ENCODE assay signal across 29 cellular contexts in the genomic region with DNA sequence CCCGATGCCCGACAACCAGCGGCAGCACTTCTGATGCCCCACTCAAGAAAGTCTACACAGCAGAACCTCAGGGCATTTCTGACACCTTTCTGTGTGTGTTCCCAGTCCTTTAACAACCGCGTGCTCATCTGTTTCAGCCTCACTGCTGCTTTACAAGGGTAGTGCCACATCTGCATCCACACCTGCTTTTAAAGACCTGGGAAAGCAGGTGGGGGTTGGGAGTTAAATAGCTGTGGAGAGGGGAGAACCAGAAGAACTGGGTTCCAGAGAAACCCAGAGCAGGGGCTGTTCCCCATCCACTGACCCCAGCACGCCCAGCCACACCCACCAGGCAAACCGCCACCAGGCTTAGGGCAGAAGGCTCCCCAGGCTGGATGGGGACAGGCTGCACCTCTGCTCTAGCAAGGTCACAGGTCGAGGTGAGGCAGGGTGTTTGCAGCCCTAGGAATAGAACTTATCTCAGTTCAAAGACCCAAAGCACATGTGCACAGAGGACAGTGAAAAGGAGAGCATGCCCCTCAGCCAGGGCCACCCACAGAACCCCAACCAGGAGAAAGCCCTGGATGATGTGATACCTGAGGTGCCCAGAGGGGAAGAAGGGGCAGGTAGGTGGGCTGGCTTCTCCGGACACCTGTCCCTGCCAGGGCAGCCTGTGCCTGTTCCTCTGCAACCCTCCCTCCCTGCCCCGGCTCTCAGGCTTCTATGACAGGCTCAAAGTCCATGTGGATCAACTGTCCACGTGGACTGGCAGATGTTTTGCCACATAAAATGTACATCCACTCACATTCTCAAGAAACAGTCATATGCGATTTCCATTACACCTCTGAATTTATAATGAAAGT. TPM values are rescaled to one million over a fixed set of nuclear protein-coding genes. Genes with fewer than 3 reads are reported as not detected.
DNase-seq lines count a peak whose midpoint lies in the region; ATAC-seq, FAIRE-seq and TF ChIP-seq lines count a peak whose summit lies in the region.
"Had no signal": no experiment of that assay in that cellular context is flagged by ENCODE, and none has a peak within 500 bp of the region (broad histone marks: within the 10 kb centered on the region; RNA-seq: fewer than 3 reads in every experiment).

No MANE protein-coding gene starts in this region.

- peaks cover 0 to 44% (median 7%) of the 10 kb centered on the region in 4 donors for H3K4me1 ChIP-seq in Peyer's patch
- H3K4me1 ChIP-seq in small intestine (ENCODE audit: control insufficient read depth in 2 of 2, insufficient read depth in 1 of 2, low read depth in 1 of 2, low read length in 1 of 2), result peaks cover 5 to 21% of the 10 kb centered on the region in 2 donors

- ATAC-seq in left lobe of liver (peak; percentile 84), HG03354 (IDR thresholded peaks at IDR 0.05; ENCODE audit: poor library complexity, severe bottlenecking, unreplicated experiment) (no peak), GM21825 (IDR thresholded peaks at IDR 0.05; ENCODE audit: unreplicated experiment) (no peak)
- ATAC-seq: CD8-positive, alpha-beta T cell; left cardiac atrium; SK-N-SH treated with all-trans-retinoic acid at 6 μM for 48 hours; stimulated activated effector memory CD8-positive, alpha-beta T cell treated with anti-CD3 and anti-CD28 coated beads, Interleukin-12 subunit alpha, Interleukin-12 subunit beta, amount 100 ng/mL, for 72 hours had no signal

- H3K27me3 ChIP-seq in Peyer's patch, result no peaks in the 10 kb centered on the region
- H3K27me3 ChIP-seq in small intestine (ENCODE audit: control insufficient read depth in 2 of 2, insufficient read depth in 2 of 2, low read length in 2 of 2), result no peaks in the 10 kb centered on the region
- H3K27me3 ChIP-seq: breast epithelium, tibial artery had no signal

- TF ChIP-seq CTCF in Peyer's patch (IDR thresholded peaks at IDR 0.05), result no peak

- DNase-seq in DMS53 treated with DMSO at 0.1 percent for 48 hours (lab: John Stamatoyannopoulos, UW; ENCODE audit: unreplicated experiment) (peak; percentile 72), Peyer's patch (peak in 2 of 3 donors; percentile 80 to 86), left lobe of liver (ENCODE audit: low spot score) (peak; percentile 87), small intestine (peak; percentile 83), NCI-H187 treated with DMSO at 0.1 percent for 48 hours (lab: John Stamatoyannopoulos, UW) (no peak)
- no peak for DNase-seq in activated CD8-positive, alpha-beta memory T cell treated with anti-CD3 and anti-CD28 coated beads, Interleukin-2, amount 50 U/mL, for 4 hours
- DNase-seq: activated B cell treated with CpG ODN at 0.5 μM for 24 hours; activated CD4-positive, alpha-beta T cell treated with anti-CD3 and anti-CD28 coated beads, Interleukin-2, amount 50 U/mL, for 48 hours; activated effector memory CD4-positive, alpha-beta T cell treated with anti-CD3 and anti-CD28 coated beads, Interleukin-2, amount 50 U/mL, for 16 hours; activated T-cell treated with anti-CD3 and anti-CD28 coated beads for 4 hours; CD8-positive, alpha-beta T cell; DMS79; endodermal cell; left cardiac atrium; midbrain; NCI-H1048; NCI-H2029 treated with DMSO at 0.1 percent for 48 hours; NCI-H446 treated with DMSO at 0.1 percent for 48 hours; stimulated activated CD4-positive, alpha-beta T cell treated with anti-CD3 and anti-CD28 coated beads, Interleukin-2, amount 100 ng/mL, for 24 hours; T1000; tibial artery had no signal

- FAIRE-seq in small intestine (lab: Jason Lieb, UNC), result no peak
- FAIRE-seq: colon had no signal

- 41 to 73% (median 51%) methylated on average over 12 of the region's 12 CpGs for WGBS in small intestine, 3 donors

- no peak for TF ChIP-seq POLR2A in Peyer's patch (IDR thresholded peaks at IDR 0.05)

- H3K9me3 ChIP-seq in Peyer's patch, result no peaks in the 10 kb centered on the region
- no peaks in the 10 kb centered on the region for H3K9me3 ChIP-seq in small intestine (ENCODE audit: control insufficient read depth, low read depth)
- H3K9me3 ChIP-seq: breast epithelium, tibial artery had no signal

- H3K27ac ChIP-seq in Peyer's patch, result peak overlapping the region in 3 of 4 donors; percentile 30 to 86 (median 55)
- H3K27ac ChIP-seq in small intestine (ENCODE audit: low read depth in 1 of 2, low read length in 1 of 2), result peak overlapping the region; percentile 1 to 34
- H3K27ac ChIP-seq: tibial artery had no signal

- peak overlapping the region in 2 of 4 donors; percentile 26 to 29 for H3K4me3 ChIP-seq in Peyer's patch
- H3K4me3 ChIP-seq in small intestine (ENCODE audit: low read depth in 1 of 2, low read length in 2 of 2), result no peak overlapping the region
- H3K4me3 ChIP-seq: breast epithelium, tibial artery had no signal

- H3K36me3 ChIP-seq in Peyer's patch, result no peaks in the 10 kb centered on the region
- H3K36me3 ChIP-seq in small intestine (ENCODE audit: control insufficient read depth in 2 of 2, insufficient read depth in 2 of 2, low read length in 2 of 2), result no peaks in the 10 kb centered on the region
- H3K36me3 ChIP-seq: breast epithelium, tibial artery had no signal

RNA-seq across cellular contexts. Expression of a gene that starts 51.3 kb away (rescaled TPM):
- total RNA-seq in Peyer's patch (100 to 1,000 TPM in 3 of 4 donors, 10 to 100 TPM in 1; 25.6 to 129 (median 116) TPM), left lobe of liver (38.3 TPM)
- polyA plus RNA-seq in small intestine, result 10 to 100 TPM in 2 of 3 donors, 1 to 10 TPM in 1; 8.4 to 34.2 (median 30.8) TPM
- total RNA-seq: activated B cell treated with CpG ODN at 0.5 μM for 24 hours, glomerular endothelial cell, pulmonary artery endothelial cell had no signal

Comparison
In these comparisons a context has a peak if more than half of its experiments do, and no peak if none do; other contexts are left out.
1. DNase-seq: peak in DMS53 treated with DMSO at 0.1 percent for 48 hours (single experiment), Peyer's patch (2 of 3), left lobe of liver (single experiment) and small intestine (single experiment); none in activated CD8-positive, alpha-beta memory T cell treated with anti-CD3 and anti-CD28 coated beads, Interleukin-2, amount 50 U/mL, for 4 hours (single experiment) and NCI-H187 treated with DMSO at 0.1 percent for 48 hours (single experiment).